In the genomic region with DNA sequence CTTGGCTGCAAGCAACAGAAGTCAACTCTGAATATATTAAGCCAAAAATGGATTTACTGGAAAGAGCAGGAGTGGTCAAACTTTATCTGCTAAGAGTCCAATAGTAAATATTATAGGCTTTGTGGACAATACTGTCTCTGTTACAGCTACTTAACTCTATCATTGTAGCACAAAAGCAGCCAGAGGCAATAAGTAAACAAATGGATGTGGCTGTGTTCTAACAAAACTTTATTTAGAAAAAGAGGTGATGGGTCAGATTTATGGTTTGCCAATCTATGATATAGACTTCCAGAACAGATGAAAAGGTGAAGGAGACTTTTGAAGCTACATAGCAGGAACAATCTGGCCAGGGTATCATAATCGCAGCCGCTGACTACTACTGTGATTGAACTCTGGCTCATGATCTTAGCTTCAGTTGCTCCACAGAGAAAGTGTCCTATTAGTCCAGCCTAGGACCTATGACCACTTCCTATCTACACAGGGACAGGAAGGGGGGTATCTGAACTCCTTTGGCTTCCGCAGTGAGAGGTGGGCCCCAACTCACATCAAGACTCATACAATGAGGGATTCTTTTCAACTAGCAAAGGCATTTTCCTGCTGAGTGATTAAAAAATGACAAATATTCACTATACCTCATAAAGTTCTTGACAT, we compare ENCODE assay signal across 27 cellular contexts.
"Had no signal": no experiment of that assay in that cellular context is flagged by ENCODE, and none has a peak within 500 bp of the region (broad histone marks: within the 10 kb centered on the region; RNA-seq: fewer than 3 reads in every experiment).

No MANE protein-coding gene starts in this region.

- DNase-seq: activated B cell treated with CpG ODN at 0.5 μM for 24 hours; activated CD4-positive, alpha-beta memory T cell treated with anti-CD3 and anti-CD28 coated beads, Interleukin-2, amount 10 ng/mL, durations not matched to agents 7 days and 5 days; activated CD4-positive, alpha-beta T cell treated with anti-CD3 and anti-CD28 coated beads for 1 hour; activated CD4-positive, alpha-beta T cell treated with anti-CD3 and anti-CD28 coated beads for 36 hours; activated CD4-positive, alpha-beta T cell treated with anti-CD3 and anti-CD28 coated beads for 48 hours; activated CD4-positive, alpha-beta T cell treated with anti-CD3 and anti-CD28 coated beads, Interleukin-2, amount 10 ng/mL, durations not matched to agents 7 days and 5 days; activated CD4-positive, alpha-beta T cell treated with anti-CD3 and anti-CD28 coated beads, Interleukin-2, amount 50 U/mL, for 48 hours; activated CD8-positive, alpha-beta memory T cell treated with anti-CD3 and anti-CD28 coated beads for 24 hours; activated CD8-positive, alpha-beta memory T cell treated with anti-CD3 and anti-CD28 coated beads, Interleukin-2, amount 10 ng/mL, durations not matched to agents 7 days and 5 days; activated CD8-positive, alpha-beta memory T cell treated with anti-CD3 and anti-CD28 coated beads, Interleukin-2, amount 50 U/mL, for 48 hours; activated CD8-positive, alpha-beta T cell treated with anti-CD3 and anti-CD28 coated beads, Interleukin-2, amount 10 ng/mL, durations not matched to agents 7 days and 5 days; activated effector memory CD4-positive, alpha-beta T cell treated with Interleukin-2 at 50 U/mL for 16 hours; activated gamma-delta T cell; activated naive CD4-positive, alpha-beta T cell treated with anti-CD3 and anti-CD28 coated beads, Interleukin-2, amount 10 ng/mL, durations not matched to agents 7 days and 5 days; activated naive CD4-positive, alpha-beta T cell treated with Interleukin-2 at 50 U/mL for 16 hours; activated naive CD8-positive, alpha-beta T cell treated with anti-CD3 and anti-CD28 coated beads, Interleukin-2, amount 10 ng/mL, durations not matched to agents 7 days and 5 days; activated naive CD8-positive, alpha-beta T cell treated with anti-CD3 and anti-CD28 coated beads, Interleukin-2, amount 50 U/mL, for 24 hours; activated T-cell treated with anti-CD3 and anti-CD28 coated beads, Interleukin-2, amount 50 U/mL, for 24 hours; activated T-cell treated with anti-CD3 and anti-CD28 coated beads, Interleukin-2, amount 50 U/mL, for 48 hours; amygdala; anterior cingulate cortex; body of pancreas; brain microvascular endothelial cell; central memory CD4-positive, alpha-beta T cell; T-helper 1 cell; T-helper 2 cell; T-helper 9 cell had no signal
